13 cellular contexts compared by ENCODE assay signal in genomic region chr2:217757108-217757463, GRCh38.
DNase-seq lines count a peak whose midpoint lies in the region; ATAC-seq and TF ChIP-seq lines count a peak whose summit lies in the region.
"Had no signal": no experiment of that assay in that cellular context is flagged by ENCODE, and none has a peak within 500 bp of the region (broad histone marks: within the 10 kb centered on the region; RNA-seq: fewer than 3 reads in every experiment).

No MANE protein-coding gene starts in this region.

- peak overlapping the region; percentile 51 for H3K9ac ChIP-seq in Loucy (ENCODE audit: low read depth, low read length, poor library complexity, severe bottlenecking)
- H3K9ac ChIP-seq in smooth muscle cell (ENCODE audit: low read depth), result no peak overlapping the region
- H3K9ac ChIP-seq: SK-N-SH had no signal

- H2AFZ ChIP-seq in Loucy (ENCODE audit: low read length) (peak overlapping the region; percentile 74), smooth muscle cell (ENCODE audit: low read depth) (no peak overlapping the region)

- peak; percentile 27 for ATAC-seq in stimulated activated effector memory CD8-positive, alpha-beta T cell treated with anti-CD3 and anti-CD28 coated beads, Interleukin-12 subunit alpha, Interleukin-12 subunit beta, amount 100 ng/mL, for 72 hours
- ATAC-seq in GM18858 (IDR thresholded peaks at IDR 0.05; ENCODE audit: unreplicated experiment), result no peak

- peaks cover 27% of the 10 kb centered on the region for H3K4me1 Mint-ChIP-seq in activated T-cell treated with anti-CD3 and anti-CD28 coated beads, Interleukin-2, amount 50 U/mL, for 24 hours (ENCODE audit: low read depth)
- peaks cover 15% of the 10 kb centered on the region for H3K4me1 Mint-ChIP-seq in stimulated activated effector memory CD8-positive, alpha-beta T cell treated with anti-CD3 and anti-CD28 coated beads, Interleukin-12 subunit alpha, Interleukin-12 subunit beta, amount 100 ng/mL, for 72 hours

- peak overlapping the region; percentile 79 for H3K27ac Mint-ChIP-seq in activated T-cell treated with anti-CD3 and anti-CD28 coated beads, Interleukin-2, amount 50 U/mL, for 24 hours
- peak overlapping the region; percentile 53 for H3K27ac Mint-ChIP-seq in stimulated activated effector memory CD8-positive, alpha-beta T cell treated with anti-CD3 and anti-CD28 coated beads, Interleukin-12 subunit alpha, Interleukin-12 subunit beta, amount 100 ng/mL, for 72 hours
- H3K27ac Mint-ChIP-seq: CD14-positive monocyte had no signal

- no peaks in the 10 kb centered on the region for H3K27me3 Mint-ChIP-seq in activated T-cell treated with anti-CD3 and anti-CD28 coated beads, Interleukin-2, amount 50 U/mL, for 24 hours

- H3K9me3 ChIP-seq in Loucy (ENCODE audit: insufficient read depth, low read depth, low read length) (peaks cover 7% of the 10 kb centered on the region), smooth muscle cell (replicated peaks; ENCODE audit: low read depth) (no peaks in the 10 kb centered on the region)

- H4K20me1 ChIP-seq in Loucy (ENCODE audit: insufficient read depth, low read length, poor library complexity, severe bottlenecking) (no peaks in the 10 kb centered on the region), smooth muscle cell (ENCODE audit: low read depth) (no peaks in the 10 kb centered on the region)

- H3K9me3 Mint-ChIP-seq in activated T-cell treated with anti-CD3 and anti-CD28 coated beads, Interleukin-2, amount 50 U/mL, for 24 hours, result peaks cover 7% of the 10 kb centered on the region
- H3K9me3 Mint-ChIP-seq in stimulated activated effector memory CD8-positive, alpha-beta T cell treated with anti-CD3 and anti-CD28 coated beads, Interleukin-12 subunit alpha, Interleukin-12 subunit beta, amount 100 ng/mL, for 72 hours, result peaks cover 8% of the 10 kb centered on the region

- WGBS in smooth muscle cell (ENCODE audit: low lambda C conversion rate), result 92% methylated on average over 2 of the region's 2 CpGs

- H3K4me1 ChIP-seq in Loucy (ENCODE audit: insufficient read depth, low read length, poor library complexity, severe bottlenecking) (peaks cover 24% of the 10 kb centered on the region), smooth muscle cell (ENCODE audit: low read depth) (peaks cover 3% of the 10 kb centered on the region)

- peak overlapping the region; percentile 72 for H3K4me3 Mint-ChIP-seq in activated T-cell treated with anti-CD3 and anti-CD28 coated beads, Interleukin-2, amount 50 U/mL, for 24 hours
- H3K4me3 Mint-ChIP-seq in stimulated activated effector memory CD8-positive, alpha-beta T cell treated with anti-CD3 and anti-CD28 coated beads, Interleukin-12 subunit alpha, Interleukin-12 subunit beta, amount 100 ng/mL, for 72 hours, result peak overlapping the region; percentile 34

- H3K4me2 ChIP-seq in Loucy (ENCODE audit: low read depth, low read length, poor library complexity, severe bottlenecking) (peak overlapping the region; percentile 77), smooth muscle cell (no peak overlapping the region)
- H3K4me2 ChIP-seq: SK-N-SH had no signal

- H3K9me2 ChIP-seq in Loucy (replicated peaks; ENCODE audit: low read depth, low read length), result no peaks in the 10 kb centered on the region
- H3K9me2 ChIP-seq: SK-N-SH had no signal

- H3F3A ChIP-seq in Loucy (ENCODE audit: low read depth) (no peaks in the 10 kb centered on the region), smooth muscle cell (ENCODE audit: low read depth) (no peaks in the 10 kb centered on the region)

- H3K79me2 ChIP-seq in Loucy (ENCODE audit: insufficient read depth, low read length) (no peaks in the 10 kb centered on the region), smooth muscle cell (ENCODE audit: low read depth) (no peaks in the 10 kb centered on the region)

- H3K27me3 ChIP-seq in Loucy (ENCODE audit: insufficient read depth, low read length, poor library complexity, severe bottlenecking) (no peaks in the 10 kb centered on the region), smooth muscle cell (ENCODE audit: low read depth) (no peaks in the 10 kb centered on the region)
- H3K27me3 ChIP-seq: cardiac muscle cell had no signal

- H3K4me3 ChIP-seq in Loucy (ENCODE audit: low read length, poor library complexity, severe bottlenecking), result peak overlapping the region; percentile 71
- H3K4me3 ChIP-seq in smooth muscle cell, result no peak overlapping the region
- H3K4me3 ChIP-seq: cardiac muscle cell had no signal

- peaks cover 3% of the 10 kb centered on the region for H3K36me3 Mint-ChIP-seq in activated T-cell treated with anti-CD3 and anti-CD28 coated beads, Interleukin-2, amount 50 U/mL, for 24 hours (ENCODE audit: low read depth)
- H3K36me3 Mint-ChIP-seq in stimulated activated effector memory CD8-positive, alpha-beta T cell treated with anti-CD3 and anti-CD28 coated beads, Interleukin-12 subunit alpha, Interleukin-12 subunit beta, amount 100 ng/mL, for 72 hours, result no peaks in the 10 kb centered on the region

- TF ChIP-seq CTCF in Loucy (conservative IDR thresholded peaks at IDR 0.05; ENCODE audit: low read length), result no peak
- no peak for TF ChIP-seq CTCF in smooth muscle cell (IDR thresholded peaks at IDR 0.05; ENCODE audit: borderline replicate concordance, insufficient read depth, poor library complexity, severe bottlenecking)

- peak overlapping the region; percentile 47 for H3K27ac ChIP-seq in cingulate gyrus (ENCODE audit: low read depth, low read length)
- no peak overlapping the region for H3K27ac ChIP-seq in smooth muscle cell (ENCODE audit: low read depth)
- H3K27ac ChIP-seq: cardiac muscle cell had no signal

- no peak for DNase-seq in activated T-cell treated with anti-CD3 and anti-CD28 coated beads, Interleukin-2, amount 50 U/mL, for 24 hours
- DNase-seq in activated T-cell treated with anti-CD3 and anti-CD28 coated beads, Interleukin-2, amount 50 U/mL, for 48 hours, result no peak
- DNase-seq in stimulated activated effector memory CD8-positive, alpha-beta T cell treated with anti-CD3 and anti-CD28 coated beads, Interleukin-12 subunit alpha, Interleukin-12 subunit beta, amount 100 ng/mL, for 72 hours (ENCODE audit: low spot score in 2 of 2), result no peak
- DNase-seq in NCI-H510A treated with DMSO at 0.1 percent for 48 hours (lab: John Stamatoyannopoulos, UW), result no peak
- no peak for DNase-seq in smooth muscle cell (lab: John Stamatoyannopoulos, UW; ENCODE audit: unreplicated experiment)
- DNase-seq: NCI-H2171, NCI-H524 treated with DMSO at 0.1 percent for 48 hours had no signal

- H3K36me3 ChIP-seq in Loucy (ENCODE audit: insufficient read depth, low read length) (no peaks in the 10 kb centered on the region), smooth muscle cell (ENCODE audit: low read depth) (peaks cover 7% of the 10 kb centered on the region)
- H3K36me3 ChIP-seq: cardiac muscle cell had no signal
